In genomic region chr19:13014101-13014920, GRCh38 we compare ENCODE assay signal across 8 cellular contexts. TPM values are rescaled to one million over a fixed set of nuclear protein-coding genes. Genes with fewer than 3 reads are reported as not detected.
DNase-seq lines count a peak whose midpoint lies in the region; ATAC-seq, FAIRE-seq and TF ChIP-seq lines count a peak whose summit lies in the region.

No MANE protein-coding gene starts in this region.

- H3K27ac ChIP-seq in C4-2B (peak overlapping the region; percentile 100), epithelial cell of prostate (peak overlapping the region; percentile 81), osteoblast (ENCODE audit: low read depth, low read length) (peak overlapping the region; percentile 98)

- H3K36me3 ChIP-seq in osteoblast (ENCODE audit: insufficient read depth, low read length) = no peaks in the 10 kb centered on the region

- DNase-seq in RPMI7951 (ENCODE audit: low read depth) (peak; percentile 61), epithelial cell of prostate (ENCODE audit: low read depth, low spot score) (no peak), osteoblast (ENCODE audit: insufficient read length, low spot score, missing footprints) (peak; percentile 95), NCI-H748 treated with DMSO at 0.1 percent for 48 hours (lab: John Stamatoyannopoulos, UW) (no peak), NAMALWA (ENCODE audit: low spot score) (no peak), GM12891 (ENCODE audit: insufficient read length, low spot score) (no peak)

- H3K4me1 ChIP-seq in osteoblast (ENCODE audit: insufficient read depth, low read length) = peaks cover 69% of the 10 kb centered on the region

- H3K79me2 ChIP-seq in osteoblast (ENCODE audit: insufficient read depth, low read length) = peaks cover 99% of the 10 kb centered on the region

- peaks cover 14% of the 10 kb centered on the region for H4K20me1 ChIP-seq in osteoblast (ENCODE audit: insufficient read depth, low read length)

- no peak for TF ChIP-seq CTCF in C4-2B (conservative IDR thresholded peaks at IDR 0.05)
- TF ChIP-seq CTCF in osteoblast (IDR thresholded peaks at IDR 0.05; ENCODE audit: extremely low read depth, low read depth, low read length) = no peak

- H3K4me2 ChIP-seq in osteoblast (ENCODE audit: insufficient read depth, low read length) = peak overlapping the region; percentile 93

- no peak for FAIRE-seq in GM12891 (lab: Jason Lieb, UNC)

- peak overlapping the region; percentile 74 for H3K4me3 ChIP-seq in osteoblast (ENCODE audit: insufficient read depth, low read length)

- H3K9me3 ChIP-seq in osteoblast (ENCODE audit: low read depth, low read length) = no peaks in the 10 kb centered on the region

- no peak for ATAC-seq in HG02885 (IDR thresholded peaks at IDR 0.05; ENCODE audit: poor library complexity, unreplicated experiment)

- no peaks in the 10 kb centered on the region for H3K27me3 ChIP-seq in osteoblast (ENCODE audit: insufficient read depth, low read length)

- TF ChIP-seq POLR2A in GM12891 (IDR thresholded peaks at IDR 0.05; ENCODE audit: low read depth, low read length) = no peak

- peak overlapping the region; percentile 14 for H2AFZ ChIP-seq in osteoblast (ENCODE audit: low read length)

TF ChIP-seq in GM12891, 5 proteins besides CTCF, POLR2A, EP300 and RAD21:
- TF ChIP-seq TAF1 (IDR thresholded peaks at IDR 0.05; ENCODE audit: low read depth, low read length) (no peak), POLR2AphosphoS5 (IDR thresholded peaks at IDR 0.05; ENCODE audit: low read depth, low read length) (no peak), SPI1 (IDR thresholded peaks at IDR 0.05; ENCODE audit: low read depth, low read length) (no peak), POU2F2 (IDR thresholded peaks at IDR 0.05; ENCODE audit: low read depth, low read length) (no peak), PAX5 (IDR thresholded peaks at IDR 0.05; ENCODE audit: insufficient read depth, low read length, severe bottlenecking) (no peak)

RNA-seq across cellular contexts. Expression of gene NFIX, which starts 19.0 kb away (rescaled TPM):
- total RNA-seq in RPMI7951 (2014; rRNA removed; shearing (Covaris generic)) = 19.6 and 22.5 TPM in 2 replicates
- total RNA-seq in osteoblast = 114 and 122 TPM in 2 replicates
- 0.30 TPM for polyA plus RNA-seq in GM12891 (2012; ENCODE audit: low read depth, missing spikeins)

RNA-seq across cellular contexts. Expression of gene DAND5, which starts 44.9 kb away (rescaled TPM):
- not detected in 2 replicates for total RNA-seq in RPMI7951 (2014; rRNA removed; shearing (Covaris generic))
- total RNA-seq in osteoblast = not detected in 2 replicates
- not detected for polyA plus RNA-seq in GM12891 (2012; ENCODE audit: low read depth, missing spikeins)

RNA-seq across cellular contexts. Expression of gene GADD45GIP1, which starts 57.3 kb away (rescaled TPM):
- 41.2 and 65.1 TPM in 2 replicates for total RNA-seq in RPMI7951 (2014; rRNA removed; shearing (Covaris generic))
- 15.2 and 16.8 TPM in 2 replicates for total RNA-seq in osteoblast
- 38.0 TPM for polyA plus RNA-seq in GM12891 (2012; ENCODE audit: low read depth, missing spikeins)

Comparison
In these comparisons a context has a peak if more than half of its experiments do, and no peak if none do; other contexts are left out.
1. DNase-seq: peak in RPMI7951 (single experiment) and osteoblast (single experiment); none in epithelial cell of prostate (single experiment), NCI-H748 treated with DMSO at 0.1 percent for 48 hours (single experiment), NAMALWA (single experiment) and GM12891 (single experiment).
2. Peak in every context shown above with its lines, with median percentiles within 50 percentile points of each other: H3K27ac ChIP-seq.